In genomic region chr15:90530250-90531051, GRCh38 we compare ENCODE assay signal across 1 cellular context.
TF ChIP-seq lines count a peak whose summit lies in the region.

No MANE protein-coding gene starts in this region.

TF ChIP-seq in K562, 482 proteins besides CTCF, POLR2A, EP300 and RAD21 (continued from another document and continues in another):
- TF ChIP-seq SPI1 (IDR thresholded peaks at IDR 0.05; ENCODE audit: borderline replicate concordance, low read depth, low read length), result no peak
- peak; percentile 64 for TF ChIP-seq EGR1 (conservative IDR thresholded peaks at IDR 0.05)
- TF ChIP-seq OTX1 (CRISPR knock-in tag; IDR thresholded peaks at IDR 0.05), result no peak
- TF ChIP-seq E2F6 (IDR thresholded peaks at IDR 0.05; ENCODE audit: borderline replicate concordance in 1 of 2, extremely low read depth in 1 of 2, insufficient read depth in 1 of 2, insufficient read length in 1 of 2, low read depth in 1 of 2, low read length in 1 of 2, poor library complexity in 1 of 2, severe bottlenecking in 1 of 2), result peak; percentile 6 to 10
- TF ChIP-seq ESRRA (IDR thresholded peaks at IDR 0.05; ENCODE audit: borderline replicate concordance, low read depth), result peak; percentile 19; the same call in 1 of the 2 replicates
- no peak for TF ChIP-seq NR2C2 (CRISPR knock-in tag; IDR thresholded peaks at IDR 0.05)
- TF ChIP-seq NR2C2 (tag; IDR thresholded peaks at IDR 0.05), result peak; percentile 63; the same call in 1 of the 2 replicates
- TF ChIP-seq CREB1 (IDR thresholded peaks at IDR 0.05), result no peak
- no peak for TF ChIP-seq CREB1 (CRISPR knock-in tag; IDR thresholded peaks at IDR 0.05)
- TF ChIP-seq ZNF280B (CRISPR knock-in tag; IDR thresholded peaks at IDR 0.05), result no peak
- no peak for TF ChIP-seq CBFB (CRISPR knock-in tag; IDR thresholded peaks at IDR 0.05)
- no peak for TF ChIP-seq SMAD1 (IDR thresholded peaks at IDR 0.05; ENCODE audit: low read depth, low read length, partially characterized antibody)
- no peak for TF ChIP-seq ELF4 (CRISPR knock-in tag; IDR thresholded peaks at IDR 0.05)
- TF ChIP-seq ZNF518B (CRISPR knock-in tag; IDR thresholded peaks at IDR 0.05), result no peak
- TF ChIP-seq NR2C1 (IDR thresholded peaks at IDR 0.05), result no peak
- TF ChIP-seq NR2C1 (tag; IDR thresholded peaks at IDR 0.05), result no peak
- no peak for TF ChIP-seq POLR2B (IDR thresholded peaks at IDR 0.05; ENCODE audit: low read depth, partially characterized antibody)
- TF ChIP-seq ZNF277 (CRISPR knock-in tag; IDR thresholded peaks at IDR 0.05; ENCODE audit: borderline replicate concordance), result no peak
- TF ChIP-seq CEBPG (CRISPR knock-in tag; IDR thresholded peaks at IDR 0.05), result 0 out of 2 replicates have a peak, but pooled peaks have one; percentile 6
- no peak for TF ChIP-seq CEBPG (tag; conservative IDR thresholded peaks at IDR 0.05 in 1 of 2, IDR thresholded peaks at IDR 0.05 in 1 of 2)
- TF ChIP-seq ZNF274 (IDR thresholded peaks at IDR 0.05; ENCODE audit: borderline replicate concordance, low read depth, low read length), result no peak
- no peak for TF ChIP-seq EP400 (IDR thresholded peaks at IDR 0.05)
- TF ChIP-seq DPF2 (IDR thresholded peaks at IDR 0.05), result no peak
- TF ChIP-seq ZEB2 (IDR thresholded peaks at IDR 0.05), result peak; percentile 42; the same call in 1 of the 2 replicates
- TF ChIP-seq ZNF12 (CRISPR knock-in tag; IDR thresholded peaks at IDR 0.05), result no peak
- TF ChIP-seq FIP1L1 (IDR thresholded peaks at IDR 0.05; ENCODE audit: low read depth, low read length, poor library complexity, severe bottlenecking), result no peak
- peak; percentile 78 for TF ChIP-seq RBBP5 (IDR thresholded peaks at IDR 0.05; ENCODE audit: borderline replicate concordance, insufficient read depth, low read length, poor library complexity, severe bottlenecking)
- TF ChIP-seq ZNF41 (CRISPR knock-in tag; conservative IDR thresholded peaks at IDR 0.05), result no peak
- TF ChIP-seq ZNF395 (CRISPR knock-in tag; IDR thresholded peaks at IDR 0.05), result no peak
- TF ChIP-seq GMEB1 (CRISPR knock-in tag; IDR thresholded peaks at IDR 0.05), result no peak
- no peak for TF ChIP-seq ZNF398 (CRISPR knock-in tag; IDR thresholded peaks at IDR 0.05)
- TF ChIP-seq BRD9 (IDR thresholded peaks at IDR 0.05; ENCODE audit: low read depth, partially characterized antibody), result no peak
- no peak for TF ChIP-seq XRCC3 (IDR thresholded peaks at IDR 0.05)
- no peak for TF ChIP-seq NCOA1 (IDR thresholded peaks at IDR 0.05; ENCODE audit: low read depth)
- no peak for TF ChIP-seq ZNF766 (CRISPR knock-in tag; conservative IDR thresholded peaks at IDR 0.05)
- no peak for TF ChIP-seq ZBTB49 (CRISPR knock-in tag; IDR thresholded peaks at IDR 0.05; ENCODE audit: borderline replicate concordance)
- no peak for TF ChIP-seq ZBTB2 (IDR thresholded peaks at IDR 0.05)
- TF ChIP-seq PHB2 (IDR thresholded peaks at IDR 0.05; ENCODE audit: low read depth), result no peak
- TF ChIP-seq HMBOX1 (IDR thresholded peaks at IDR 0.05), result no peak
- TF ChIP-seq RUNX1 (IDR thresholded peaks at IDR 0.05; ENCODE audit: low read depth), result no peak
- TF ChIP-seq NONO (IDR thresholded peaks at IDR 0.05; ENCODE audit: low read depth in 2 of 2, low read length in 1 of 2), result peak in 1 of 2 experiments; percentile 32; a peak in 1 of 4 replicates
- peak; percentile 80 for TF ChIP-seq SAFB (IDR thresholded peaks at IDR 0.05; ENCODE audit: borderline replicate concordance, low read depth, low read length)
- TF ChIP-seq ELF1 (tag; IDR thresholded peaks at IDR 0.05), result no peak
- no peak for TF ChIP-seq MTA2 (IDR thresholded peaks at IDR 0.05; ENCODE audit: low read depth)
- TF ChIP-seq KAT7 (CRISPR knock-in tag; IDR thresholded peaks at IDR 0.05; ENCODE audit: borderline replicate concordance), result peak; percentile 2; the same call in 1 of the 2 replicates
- TF ChIP-seq HDAC1 (IDR thresholded peaks at IDR 0.05), result peak in 1 of 2 experiments; percentile 30; a peak in 2 of 4 replicates
- no peak for TF ChIP-seq WHSC1 (IDR thresholded peaks at IDR 0.05; ENCODE audit: low read length)
- TF ChIP-seq PURB (CRISPR knock-in tag; IDR thresholded peaks at IDR 0.05; ENCODE audit: low read depth), result no peak
- TF ChIP-seq FOXM1 (IDR thresholded peaks at IDR 0.05; ENCODE audit: low read depth), result no peak
- no peak for TF ChIP-seq FOXM1 (CRISPR knock-in tag; IDR thresholded peaks at IDR 0.05; ENCODE audit: low read depth)
- no peak for TF ChIP-seq NCOA2 (IDR thresholded peaks at IDR 0.05; ENCODE audit: partially characterized antibody in 2 of 2)
- TF ChIP-seq ZNF696 (CRISPR knock-in tag; conservative IDR thresholded peaks at IDR 0.05), result no peak
- peak; percentile 12 for TF ChIP-seq PHF20 (IDR thresholded peaks at IDR 0.05; ENCODE audit: partially characterized antibody)
- peak; percentile 5 for TF ChIP-seq KDM5B (IDR thresholded peaks at IDR 0.05; ENCODE audit: insufficient replicate concordance, low read depth, low read length)
- TF ChIP-seq NFXL1 (CRISPR knock-in tag; IDR thresholded peaks at IDR 0.05), result no peak
- no peak for TF ChIP-seq TEAD2 (tag; IDR thresholded peaks at IDR 0.05)
- no peak for TF ChIP-seq CREBBP (IDR thresholded peaks at IDR 0.05; ENCODE audit: low read depth, low read length)
